1 cellular context compared by ENCODE assay signal in genomic region chr15:80317389-80318169, GRCh38.
TF ChIP-seq lines count a peak whose summit lies in the region.

No MANE protein-coding gene starts in this region.

TF ChIP-seq in K562, 482 proteins besides CTCF, POLR2A, EP300 and RAD21 (continued from another document):
- TF ChIP-seq ATF3 (IDR thresholded peaks at IDR 0.05), result peak; percentile 97
- no peak for TF ChIP-seq ATF3 (CRISPR knock-in tag; conservative IDR thresholded peaks at IDR 0.05)
- no peak for TF ChIP-seq STAG1 (CRISPR knock-in tag; IDR thresholded peaks at IDR 0.05; ENCODE audit: borderline replicate concordance)
- TF ChIP-seq ZFP36 (IDR thresholded peaks at IDR 0.05; ENCODE audit: low read depth, low read length, partially characterized antibody), result no peak
- no peak for TF ChIP-seq GTF2A2 (tag; IDR thresholded peaks at IDR 0.05)
- TF ChIP-seq NFE2 (IDR thresholded peaks at IDR 0.05; ENCODE audit: low read depth), result no peak
- TF ChIP-seq SMC3 (conservative IDR thresholded peaks at IDR 0.05; ENCODE audit: insufficient read depth, low read depth, low read length), result no peak
- TF ChIP-seq JUN (IDR thresholded peaks at IDR 0.05; ENCODE audit: borderline replicate concordance, low read depth, low read length), result 0 out of 2 replicates have a peak, but pooled peaks have one; percentile 54
- no peak for TF ChIP-seq JUN (CRISPR knock-in tag; IDR thresholded peaks at IDR 0.05; ENCODE audit: borderline replicate concordance)
- no peak for TF ChIP-seq ZNF740 (CRISPR knock-in tag; IDR thresholded peaks at IDR 0.05)
- no peak for TF ChIP-seq ZNF740 (tag; IDR thresholded peaks at IDR 0.05)
- no peak for TF ChIP-seq RHOXF2B (CRISPR knock-in tag; conservative IDR thresholded peaks at IDR 0.05)
- TF ChIP-seq ZNF507 (tag; conservative IDR thresholded peaks at IDR 0.05), result no peak
- TF ChIP-seq TAL1 (IDR thresholded peaks at IDR 0.05), result no peak
- peak; percentile 48; the same call in 1 of the 2 replicates for TF ChIP-seq CREM (IDR thresholded peaks at IDR 0.05; ENCODE audit: low read depth)
- TF ChIP-seq ATF7 (IDR thresholded peaks at IDR 0.05), result peak; percentile 73; the same call in 1 of the 2 replicates
- no peak for TF ChIP-seq ZNF124 (CRISPR knock-in tag; IDR thresholded peaks at IDR 0.05)
- no peak for TF ChIP-seq ZNF75A (CRISPR knock-in tag; IDR thresholded peaks at IDR 0.05)
- no peak for TF ChIP-seq CREB5 (CRISPR knock-in tag; IDR thresholded peaks at IDR 0.05)
- no peak for TF ChIP-seq ILK (tag; IDR thresholded peaks at IDR 0.05; ENCODE audit: borderline replicate concordance, low read depth)
- TF ChIP-seq FUS (optimal IDR thresholded peaks at IDR 0.05; ENCODE audit: low read depth, low read length), result no peak
- no peak for TF ChIP-seq HIVEP1 (CRISPR knock-in tag; IDR thresholded peaks at IDR 0.05)
- TF ChIP-seq JUND (IDR thresholded peaks at IDR 0.05; ENCODE audit: borderline replicate concordance, low read depth, low read length), result peak; percentile 77
- 0 out of 3 replicates have a peak, but pooled peaks have one; percentile 20 for TF ChIP-seq JUND (tag; IDR thresholded peaks at IDR 0.05; ENCODE audit: borderline replicate concordance, low read depth, low read length)
- no peak for TF ChIP-seq SRSF9 (IDR thresholded peaks at IDR 0.05; ENCODE audit: borderline replicate concordance, low read depth, low read length)
- TF ChIP-seq KLF6 (CRISPR knock-in tag; IDR thresholded peaks at IDR 0.05; ENCODE audit: borderline replicate concordance), result no peak
- TF ChIP-seq, protein P1, sequence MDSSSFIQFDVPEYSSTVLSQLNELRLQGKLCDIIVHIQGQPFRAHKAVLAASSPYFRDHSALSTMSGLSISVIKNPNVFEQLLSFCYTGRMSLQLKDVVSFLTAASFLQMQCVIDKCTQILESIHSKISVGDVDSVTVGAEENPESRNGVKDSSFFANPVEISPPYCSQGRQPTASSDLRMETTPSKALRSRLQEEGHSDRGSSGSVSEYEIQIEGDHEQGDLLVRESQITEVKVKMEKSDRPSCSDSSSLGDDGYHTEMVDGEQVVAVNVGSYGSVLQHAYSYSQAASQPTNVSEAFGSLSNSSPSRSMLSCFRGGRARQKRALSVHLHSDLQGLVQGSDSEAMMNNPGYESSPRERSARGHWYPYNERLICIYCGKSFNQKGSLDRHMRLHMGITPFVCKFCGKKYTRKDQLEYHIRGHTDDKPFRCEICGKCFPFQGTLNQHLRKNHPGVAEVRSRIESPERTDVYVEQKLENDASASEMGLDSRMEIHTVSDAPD (CRISPR knock-in tag; IDR thresholded peaks at IDR 0.05), result no peak
- TF ChIP-seq EGR1 (conservative IDR thresholded peaks at IDR 0.05), result peak; percentile 33; the same call in 1 of the 2 replicates
- TF ChIP-seq, protein P2, sequence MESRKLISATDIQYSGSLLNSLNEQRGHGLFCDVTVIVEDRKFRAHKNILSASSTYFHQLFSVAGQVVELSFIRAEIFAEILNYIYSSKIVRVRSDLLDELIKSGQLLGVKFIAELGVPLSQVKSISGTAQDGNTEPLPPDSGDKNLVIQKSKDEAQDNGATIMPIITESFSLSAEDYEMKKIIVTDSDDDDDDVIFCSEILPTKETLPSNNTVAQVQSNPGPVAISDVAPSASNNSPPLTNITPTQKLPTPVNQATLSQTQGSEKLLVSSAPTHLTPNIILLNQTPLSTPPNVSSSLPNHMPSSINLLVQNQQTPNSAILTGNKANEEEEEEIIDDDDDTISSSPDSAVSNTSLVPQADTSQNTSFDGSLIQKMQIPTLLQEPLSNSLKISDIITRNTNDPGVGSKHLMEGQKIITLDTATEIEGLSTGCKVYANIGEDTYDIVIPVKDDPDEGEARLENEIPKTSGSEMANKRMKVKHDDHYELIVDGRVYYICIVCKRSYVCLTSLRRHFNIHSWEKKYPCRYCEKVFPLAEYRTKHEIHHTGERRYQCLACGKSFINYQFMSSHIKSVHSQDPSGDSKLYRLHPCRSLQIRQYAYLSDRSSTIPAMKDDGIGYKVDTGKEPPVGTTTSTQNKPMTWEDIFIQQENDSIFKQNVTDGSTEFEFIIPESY (CRISPR knock-in tag; IDR thresholded peaks at IDR 0.05), result no peak
- no peak for TF ChIP-seq UBTF (IDR thresholded peaks at IDR 0.05; ENCODE audit: borderline replicate concordance in 1 of 2, low read depth in 2 of 2, low read length in 2 of 2)
- TF ChIP-seq E2F3 (CRISPR knock-in tag; IDR thresholded peaks at IDR 0.05), result no peak
- no peak for TF ChIP-seq RNF219 (CRISPR knock-in tag; IDR thresholded peaks at IDR 0.05)
- peak; percentile 14; the same call in 1 of the 2 replicates for TF ChIP-seq ZNF584 (CRISPR knock-in tag; IDR thresholded peaks at IDR 0.05; ENCODE audit: low read depth)
- no peak for TF ChIP-seq MTA3 (IDR thresholded peaks at IDR 0.05; ENCODE audit: borderline replicate concordance)
- TF ChIP-seq FOSL1 (tag; conservative IDR thresholded peaks at IDR 0.05), result peak; percentile 51
- TF ChIP-seq EZH2 (IDR thresholded peaks at IDR 0.05; ENCODE audit: borderline replicate concordance, low read depth, low read length), result no peak
- no peak for TF ChIP-seq ELF1 (tag; IDR thresholded peaks at IDR 0.05)
- no peak for TF ChIP-seq MECOM (CRISPR knock-in tag; IDR thresholded peaks at IDR 0.05)
- TF ChIP-seq ZNF766 (CRISPR knock-in tag; conservative IDR thresholded peaks at IDR 0.05), result no peak
- TF ChIP-seq ATF1 (CRISPR knock-in tag; IDR thresholded peaks at IDR 0.05), result no peak
- 0 out of 2 replicates have a peak, but pooled peaks have one; percentile 11 for TF ChIP-seq ATF1 (tag; IDR thresholded peaks at IDR 0.05)
- TF ChIP-seq PTBP1 (IDR thresholded peaks at IDR 0.05; ENCODE audit: low read depth, low read length), result no peak
- TF ChIP-seq ATF4 (CRISPR knock-in tag; IDR thresholded peaks at IDR 0.05), result peak; percentile 74
- no peak for TF ChIP-seq ZC3H4 (CRISPR knock-in tag; IDR thresholded peaks at IDR 0.05; ENCODE audit: borderline replicate concordance)
TF ChIP-seq in K562: peak in this region for 17.
